8 cellular contexts compared by ENCODE assay signal in the genomic region with DNA sequence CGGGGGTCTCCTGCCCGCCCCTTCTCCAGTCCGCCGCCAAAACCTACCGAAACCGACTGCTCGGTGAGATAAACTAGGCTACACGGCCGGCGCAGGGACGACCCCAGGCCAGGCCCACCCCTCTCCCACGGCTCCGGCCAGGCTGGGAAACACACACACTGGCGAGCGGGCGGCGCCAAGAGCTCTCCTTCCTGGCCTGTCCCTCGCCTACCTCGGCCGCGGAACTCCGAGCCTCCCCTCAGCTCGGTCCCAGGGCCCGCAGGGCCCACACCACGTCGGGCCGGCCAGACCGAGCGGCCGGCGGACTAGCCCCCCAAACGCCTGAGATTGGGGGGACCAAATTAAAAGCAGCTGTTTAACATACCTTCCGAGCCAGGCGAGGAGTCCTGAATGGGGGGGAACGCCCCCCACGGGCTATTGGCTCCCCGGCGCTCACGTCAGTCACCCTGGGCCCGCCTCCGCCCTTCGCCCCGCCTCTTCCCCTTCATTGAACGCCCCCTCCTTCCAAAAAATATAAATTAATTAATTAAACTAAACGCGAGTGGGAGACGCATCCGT. TPM values are rescaled to one million over a fixed set of nuclear protein-coding genes. Genes with fewer than 3 reads are reported as not detected.
DNase-seq lines count a peak whose midpoint lies in the region; ATAC-seq, FAIRE-seq and TF ChIP-seq lines count a peak whose summit lies in the region.

No MANE protein-coding gene starts in this region.

- TF ChIP-seq POLR2A in endothelial cell of umbilical vein (IDR thresholded peaks at IDR 0.05; ENCODE audit: low read depth, low read length): no peak

- H3K36me3 ChIP-seq in endothelial cell of umbilical vein (ENCODE audit: control insufficient read depth in 2 of 2, extremely low read depth in 1 of 2, insufficient read depth in 2 of 2, low read length in 2 of 2): no peaks in the 10 kb centered on the region

- BruUV-seq in endothelial cell of umbilical vein (replicated peaks; lab: Mats Ljungman, UMichigan): TSS peak; percentile 20

- POLR2A ChIA-PET in CD4-positive, alpha-beta T cell (lab: Charles Lee): interaction anchor here (0.6 to 7.4 kb wide), 32 partner anchors 9 to 668 kb away, joined by 3 to 294 read pairs (median 7); partner anchors contain the start of genes COX5A, FAM219B, IMP3 and MAN2C1
- POLR2A ChIA-PET in endothelial cell of umbilical vein (lab: Charles Lee): no interaction called here

- peak overlapping the region; percentile 96 for H3K4me3 Mint-ChIP-seq in CD4-positive, alpha-beta T cell

- H3K4me1 Mint-ChIP-seq in CD4-positive, alpha-beta T cell (ENCODE audit: low read depth): peaks cover 27% of the 10 kb centered on the region

- H3K9me3 Mint-ChIP-seq in CD4-positive, alpha-beta T cell: no peaks in the 10 kb centered on the region

- peak overlapping the region; percentile 86 for H3K9ac ChIP-seq in endothelial cell of umbilical vein (replicated peaks; ENCODE audit: extremely low read depth, insufficient read depth, low read length)

- H3K4me2 ChIP-seq in endothelial cell of umbilical vein (ENCODE audit: insufficient read depth, low read length): peak overlapping the region; percentile 78

- no peaks in the 10 kb centered on the region for H3K27me3 Mint-ChIP-seq in CD4-positive, alpha-beta T cell

- dilution Hi-C loops in endothelial cell of umbilical vein (cut with MboI; ENCODE audit: extremely low pct_ligation_motif_present, low sequenced_read_pairs): loop anchor here (25.0 kb wide), 1 partner anchor 132 kb away; the partner anchor contains the start of gene PTPN9

- H3K27ac Mint-ChIP-seq in CD4-positive, alpha-beta T cell: peak overlapping the region; percentile 96

- CTCF ChIA-PET in CD4-positive, alpha-beta T cell (lab: Charles Lee): interaction anchor here (1.4 to 3.9 kb wide), 4 partner anchors 29 to 185 kb away, joined by 4 to 14 read pairs (median 8); partner anchors contain the start of genes IMP3, MAN2C1 and SNUPN
- CTCF ChIA-PET in endothelial cell of umbilical vein (lab: Charles Lee): interaction anchor here (0.6 to 3.4 kb wide), 12 partner anchors 11 to 426 kb away, joined by 3 to 18 read pairs (median 4); partner anchors contain the start of genes MAN2C1 and PTPN9

- H3K4me3 ChIP-seq in endothelial cell of umbilical vein (replicated peaks in 1 of 3; ENCODE audit: insufficient read depth in 1 of 3, low read depth in 1 of 3, low read length in 3 of 3): peak overlapping the region; percentile 61 to 93 (median 71)

- peak overlapping the region; percentile 99 for H3K27ac ChIP-seq in CD4-positive, alpha-beta T cell (ENCODE audit: low read depth, low read length)
- H3K27ac ChIP-seq in endothelial cell of umbilical vein (ENCODE audit: insufficient read depth, low read depth, low read length): peak overlapping the region; percentile 58

- H3K27me3 ChIP-seq in CD4-positive, alpha-beta T cell (ENCODE audit: control insufficient read depth, insufficient read depth, low read length): no peaks in the 10 kb centered on the region
- no peaks in the 10 kb centered on the region for H3K27me3 ChIP-seq in endothelial cell of umbilical vein (ENCODE audit: control insufficient read depth in 2 of 2, insufficient read depth in 2 of 2, low read length in 2 of 2)

- H3K4me1 ChIP-seq in endothelial cell of umbilical vein (ENCODE audit: control insufficient read depth, extremely low read depth, insufficient read depth, low read length): peaks cover 20% of the 10 kb centered on the region

- peak; percentile 93 for FAIRE-seq in endothelial cell of umbilical vein (lab: Jason Lieb, UNC)

- H3K36me3 Mint-ChIP-seq in CD4-positive, alpha-beta T cell (ENCODE audit: low read depth): peaks cover 14% of the 10 kb centered on the region

- TF ChIP-seq CTCF in CD4-positive, alpha-beta T cell (IDR thresholded peaks at IDR 0.05): no peak
- no peak for TF ChIP-seq CTCF in endothelial cell of umbilical vein (IDR thresholded peaks at IDR 0.05; ENCODE audit: extremely low read depth in 1 of 2, insufficient read depth in 1 of 2, low read depth in 1 of 2, low read length in 2 of 2)

- peak overlapping the region; percentile 87 for H2AFZ ChIP-seq in endothelial cell of umbilical vein (ENCODE audit: low read depth, low read length)

- ATAC-seq in CD4-positive, alpha-beta T cell (ENCODE audit: poor library complexity): peak; percentile 9
- no peak for ATAC-seq in HG03521 (IDR thresholded peaks at IDR 0.05; ENCODE audit: unreplicated experiment)

- intact Hi-C loops in CD4-positive, alpha-beta T cell (cut with DNase I, micrococcal nuclease): loop anchor here (5.0 to 10.0 kb wide), 7 partner anchors 52 to 841 kb away; partner anchors contain the start of genes CLK3 (in 2 of the 2), C15orf39 (in 1 of the 2), PPCDC (in 1 of the 2) and SCAMP5 (in 1 of the 2)
- intact Hi-C loops in endothelial cell of umbilical vein (cut with micrococcal nuclease): loop anchor here (1.0 to 2.0 kb wide), 3 partner anchors 77 to 228 kb away; partner anchors contain the start of gene PTPN9

- no peaks in the 10 kb centered on the region for H3K9me3 ChIP-seq in CD4-positive, alpha-beta T cell (ENCODE audit: control insufficient read depth, low read length)
- no peaks in the 10 kb centered on the region for H3K9me3 ChIP-seq in endothelial cell of umbilical vein (replicated peaks; ENCODE audit: control insufficient read depth, insufficient read depth, low read length)

- DNase-seq in CD4-positive, alpha-beta T cell: peak; percentile 78 to 86 (median 84)
- DNase-seq in HT1080 (ENCODE audit: low read depth) (peak; percentile 75), OCI-M1 (lab: John Stamatoyannopoulos, UW) (peak; percentile 90), activated T-cell treated with anti-CD3 and anti-CD28 coated beads for 4 hours (peak; percentile 88), endothelial cell of umbilical vein (ENCODE audit: low read depth, low spot score) (peak; percentile 85), midbrain (lab: John Stamatoyannopoulos, UW) (peak; percentile 90)
- peak; percentile 76 for DNase-seq in stimulated activated CD8-positive, alpha-beta memory T cell treated with anti-CD3 and anti-CD28 coated beads, Interleukin-15, amount 100 ng/mL, for 4 hours (ENCODE audit: low read depth in 2 of 2)

- no peaks in the 10 kb centered on the region for H3K9me1 ChIP-seq in endothelial cell of umbilical vein (replicated peaks; ENCODE audit: control insufficient read depth, extremely low read depth, insufficient read depth, low read length)

- no peaks in the 10 kb centered on the region for H4K20me1 ChIP-seq in endothelial cell of umbilical vein (replicated peaks; ENCODE audit: control insufficient read depth, extremely low read depth, insufficient read depth, low read length)

- peaks cover 2% of the 10 kb centered on the region for H3K79me2 ChIP-seq in endothelial cell of umbilical vein (ENCODE audit: control insufficient read depth, insufficient read depth, low read length)

TF ChIP-seq in endothelial cell of umbilical vein, 7 proteins besides CTCF, POLR2A, EP300 and RAD21:
- no peak for TF ChIP-seq JUN (IDR thresholded peaks at IDR 0.05; ENCODE audit: borderline replicate concordance, insufficient read depth, insufficient read length, low read depth)
- TF ChIP-seq EZH2 (IDR thresholded peaks at IDR 0.05; ENCODE audit: borderline replicate concordance, low read depth, low read length, severe bottlenecking): no peak
- no peak for TF ChIP-seq MYC (IDR thresholded peaks at IDR 0.05; ENCODE audit: low read depth, low read length)
- TF ChIP-seq FOS (IDR thresholded peaks at IDR 0.05; ENCODE audit: borderline replicate concordance, insufficient read depth, low read length): no peak
- TF ChIP-seq POLR2AphosphoS5 (IDR thresholded peaks at IDR 0.05; ENCODE audit: insufficient read depth, low read depth, low read length): no peak
- TF ChIP-seq GATA2 (IDR thresholded peaks at IDR 0.05; ENCODE audit: insufficient read depth, insufficient read length, low read depth, low read length): no peak
- no peak for TF ChIP-seq MAX (IDR thresholded peaks at IDR 0.05; ENCODE audit: insufficient read depth, insufficient read length)
TF ChIP-seq in endothelial cell of umbilical vein: peak in this region for 0.

RNA-seq across cellular contexts. Expression of gene SIN3A, which starts 4.0 kb away (rescaled TPM):
- total RNA-seq in CD4-positive, alpha-beta T cell: 100 to 1,000 TPM; 136 to 141 TPM
- 25.6 and 34.2 TPM in 2 replicates for total RNA-seq in HT1080 (2014; rRNA removed; shearing (Covaris generic))
- polyA plus RNA-seq in HT1080 (2015; cell fraction: cytosol; rRNA removed): 29.0 and 39.2 TPM in 2 replicates
- polyA plus RNA-seq in HT1080 (2015; cell fraction: nucleus; rRNA removed): 63.3 and 64.3 TPM in 2 replicates
- total RNA-seq in endothelial cell of umbilical vein: 44.5 and 50.5 TPM in 2 replicates
- polyA plus RNA-seq in endothelial cell of umbilical vein: 30.6 and 33.7 TPM in 2 replicates
- polyA plus RNA-seq in endothelial cell of umbilical vein (2011; cell fraction: cytosol; rRNA removed): 20.1 and 23.1 TPM in 2 replicates
- polyA plus RNA-seq in endothelial cell of umbilical vein (2011; cell fraction: nucleus; rRNA removed): 32.9 and 34.7 TPM in 2 replicates
- polyA plus RNA-seq in endothelial cell of umbilical vein (2012): 19.2 and 20.3 TPM in 2 replicates
- polyA minus RNA-seq in endothelial cell of umbilical vein: 59.3 and 62.0 TPM in 2 replicates
- 32.8 TPM for polyA minus RNA-seq in endothelial cell of umbilical vein (2011; cell fraction: cytosol; rRNA and poly(A)+ RNA removed)
- 38.5 and 48.7 TPM in 2 replicates for polyA minus RNA-seq in endothelial cell of umbilical vein (2011; cell fraction: nucleus; rRNA and poly(A)+ RNA removed)
